In the genomic region with DNA sequence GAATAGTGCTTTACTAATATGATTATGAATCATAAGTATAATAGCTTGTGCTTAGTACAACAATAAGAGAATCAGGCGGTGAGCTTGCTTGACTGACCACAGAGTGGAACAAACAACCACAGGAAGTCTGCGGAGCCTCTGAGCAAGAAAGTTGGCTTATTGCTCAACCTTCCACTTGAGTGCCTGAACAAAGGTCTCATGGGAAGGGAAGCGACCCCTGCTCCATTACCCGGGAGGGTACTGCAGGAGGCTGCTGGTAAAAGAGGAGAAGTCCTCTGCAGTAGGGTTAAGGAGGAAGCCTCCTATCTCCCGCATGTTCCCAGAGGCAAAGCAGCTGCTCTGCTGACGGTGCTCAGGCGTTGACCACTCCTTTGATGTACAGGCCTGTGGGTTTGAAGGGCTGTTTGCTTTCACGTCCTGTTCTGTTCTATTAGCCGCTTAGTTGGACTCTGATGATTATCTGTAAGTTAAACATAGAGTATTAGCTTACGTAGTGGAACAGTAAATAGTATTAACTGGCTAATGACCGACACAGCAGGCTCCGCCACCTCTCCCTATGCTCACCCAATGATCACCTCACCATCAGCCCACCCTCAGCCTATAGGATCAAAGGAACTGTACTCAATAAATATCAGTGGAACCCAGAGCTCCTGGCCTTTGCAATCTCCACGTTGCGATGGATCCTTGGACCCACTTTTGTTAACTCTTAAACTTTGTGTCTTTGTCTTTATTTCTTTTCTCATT, we compare ENCODE assay signal across 9 cellular contexts. TPM values are rescaled to one million over a fixed set of nuclear protein-coding genes. Genes with fewer than 3 reads are reported as not detected.
DNase-seq lines count a peak whose midpoint lies in the region; ATAC-seq, FAIRE-seq and TF ChIP-seq lines count a peak whose summit lies in the region.
"Had no signal": no experiment of that assay in that cellular context is flagged by ENCODE, and none has a peak within 500 bp of the region (broad histone marks: within the 10 kb centered on the region; RNA-seq: fewer than 3 reads in every experiment).

No MANE protein-coding gene starts in this region.

- no peaks in the 10 kb centered on the region for H3K9me3 ChIP-seq in keratinocyte (ENCODE audit: control insufficient read depth, low read depth, low read length)
- H3K9me3 ChIP-seq in SJCRH30 (replicated peaks) = no peaks in the 10 kb centered on the region

- H3K79me2 ChIP-seq in keratinocyte (ENCODE audit: control insufficient read depth, insufficient read depth, low read length) = no peaks in the 10 kb centered on the region

- no peaks in the 10 kb centered on the region for H3K9me3 Mint-ChIP-seq in activated naive CD8-positive, alpha-beta T cell treated with anti-CD3 and anti-CD28 coated beads, Interleukin-2, amount 10 ng/mL, durations not matched to agents 7 days and 5 days

- H3K27ac ChIP-seq in keratinocyte (ENCODE audit: control insufficient read depth, insufficient read depth, low read length) (no peak overlapping the region), SJCRH30 (no peak overlapping the region)

- H3K4me1 Mint-ChIP-seq in activated naive CD8-positive, alpha-beta T cell treated with anti-CD3 and anti-CD28 coated beads, Interleukin-2, amount 10 ng/mL, durations not matched to agents 7 days and 5 days = peaks cover 22% of the 10 kb centered on the region

- DNase-seq in NCI-H1417 (lab: John Stamatoyannopoulos, UW) = peak in 2 of 3 experiments; percentile 27 to 66
- no peak for DNase-seq in NCI-H1417 treated with DMSO at 0.1 percent for 48 hours (lab: John Stamatoyannopoulos, UW)
- DNase-seq in KG1 (lab: John Stamatoyannopoulos, UW) = peak; percentile 25
- DNase-seq in activated naive CD8-positive, alpha-beta T cell treated with anti-CD3 and anti-CD28 coated beads, Interleukin-2, amount 10 ng/mL, durations not matched to agents 7 days and 5 days = peak; percentile 38
- peak; percentile 26 for DNase-seq in keratinocyte (ENCODE audit: low read depth, low spot score)
- peak; percentile 56 for DNase-seq in stimulated activated naive CD8-positive, alpha-beta T cell treated with anti-CD3 and anti-CD28 coated beads, Interleukin-15, Interleukin-2, amounts not matched to agents 100 U/mL and 50 U/mL, for 24 hours
- no peak for DNase-seq in epidermal melanocyte (ENCODE audit: insufficient read length, low spot score)
- DNase-seq in SJCRH30 = no peak

- no peaks in the 10 kb centered on the region for H4K20me1 ChIP-seq in keratinocyte (ENCODE audit: control insufficient read depth, extremely low read depth, insufficient read depth, low read length)

- dilution Hi-C loops in keratinocyte (cut with MboI; ENCODE audit: extremely low pct_ligation_motif_present, low sequenced_read_pairs) = no loop called here

- no peaks in the 10 kb centered on the region for H3K27me3 ChIP-seq in keratinocyte (ENCODE audit: control insufficient read depth, extremely low read depth, insufficient read depth, low read length)
- H3K27me3 ChIP-seq in SJCRH30 = peaks cover 9% of the 10 kb centered on the region; the same call in 1 of the 2 replicates

- POLR2A ChIA-PET in activated naive CD8-positive, alpha-beta T cell treated with anti-CD3 and anti-CD28 coated beads, Interleukin-2, amount 10 ng/mL, durations not matched to agents 7 days and 5 days (lab: Charles Lee) = no interaction called here

- peak; percentile 40 for ATAC-seq in activated naive CD8-positive, alpha-beta T cell treated with anti-CD3 and anti-CD28 coated beads, Interleukin-2, amount 10 ng/mL, durations not matched to agents 7 days and 5 days (ENCODE audit: low read depth)
- peak; percentile 75 for ATAC-seq in stimulated activated naive CD8-positive, alpha-beta T cell treated with anti-CD3 and anti-CD28 coated beads, Interleukin-15, Interleukin-2, amounts not matched to agents 100 U/mL and 50 U/mL, for 24 hours

- no peak overlapping the region for H3K27ac Mint-ChIP-seq in activated naive CD8-positive, alpha-beta T cell treated with anti-CD3 and anti-CD28 coated beads, Interleukin-2, amount 10 ng/mL, durations not matched to agents 7 days and 5 days

- H3K4me1 ChIP-seq in keratinocyte (ENCODE audit: control insufficient read depth, extremely low read depth, insufficient read depth, low read length) (peaks cover 20% of the 10 kb centered on the region), SJCRH30 (0 out of 2 replicates have a peak, but pooled peaks cover 9% of the 10 kb centered on the region)

- no peak for TF ChIP-seq CTCF in keratinocyte (optimal IDR thresholded peaks at IDR 0.05 in 1 of 3, IDR thresholded peaks at IDR 0.05 in 1 of 3, conservative IDR thresholded peaks at IDR 0.05 in 1 of 3; ENCODE audit: extremely low read depth in 1 of 3, insufficient read depth in 2 of 3, low read length in 3 of 3)

- peak overlapping the region; percentile 23 for H3K4me2 ChIP-seq in keratinocyte (ENCODE audit: control insufficient read depth, extremely low read depth, insufficient read depth, low read depth, low read length)

- peaks cover 42% of the 10 kb centered on the region for H3K27me3 Mint-ChIP-seq in activated naive CD8-positive, alpha-beta T cell treated with anti-CD3 and anti-CD28 coated beads, Interleukin-2, amount 10 ng/mL, durations not matched to agents 7 days and 5 days

- no peaks in the 10 kb centered on the region for H3K9me1 ChIP-seq in keratinocyte (ENCODE audit: control insufficient read depth, extremely low read depth, insufficient read depth, low read length)

- no peak overlapping the region for H2AFZ ChIP-seq in keratinocyte (ENCODE audit: control insufficient read depth, low read length)

- no peak overlapping the region for H3K4me3 Mint-ChIP-seq in activated naive CD8-positive, alpha-beta T cell treated with anti-CD3 and anti-CD28 coated beads, Interleukin-2, amount 10 ng/mL, durations not matched to agents 7 days and 5 days

- H3K36me3 ChIP-seq in keratinocyte (ENCODE audit: control insufficient read depth in 2 of 2, extremely low read depth in 1 of 2, insufficient read depth in 2 of 2, low read length in 2 of 2) (no peaks in the 10 kb centered on the region), SJCRH30 (no peaks in the 10 kb centered on the region)

- H3K4me3 ChIP-seq in keratinocyte (ENCODE audit: control insufficient read depth in 2 of 3, extremely low read depth in 1 of 3, insufficient read depth in 2 of 3, low read depth in 1 of 3, low read length in 3 of 3) = no peak overlapping the region
- no peak overlapping the region for H3K4me3 ChIP-seq in SJCRH30

- FAIRE-seq in keratinocyte (lab: Jason Lieb, UNC) = peak; percentile 46

- no peaks in the 10 kb centered on the region for H3K36me3 Mint-ChIP-seq in activated naive CD8-positive, alpha-beta T cell treated with anti-CD3 and anti-CD28 coated beads, Interleukin-2, amount 10 ng/mL, durations not matched to agents 7 days and 5 days

- H3K9ac ChIP-seq in keratinocyte (ENCODE audit: control insufficient read depth, extremely low read depth, insufficient read depth, low read length) = no peak overlapping the region

RNA-seq across cellular contexts. Expression of gene ALOX15B, which starts 17.5 kb away (rescaled TPM):
- not detected for total RNA-seq in activated naive CD8-positive, alpha-beta T cell treated with anti-CD3 and anti-CD28 coated beads, Interleukin-2, amount 10 ng/mL, durations not matched to agents 7 days and 5 days
- 29.7 to 56.5 TPM (median 31.9 TPM) in 3 replicates for polyA plus RNA-seq in keratinocyte
- polyA plus RNA-seq in keratinocyte (2011; ENCODE audit: low read depth) = 33.1 TPM
- polyA plus RNA-seq in keratinocyte (2011; cell fraction: cytosol; rRNA removed) = 33.5 and 59.6 TPM in 2 replicates
- polyA plus RNA-seq in keratinocyte (2011; cell fraction: nucleus; rRNA removed) = 58.5 and 90.2 TPM in 2 replicates
- 36.8 and 91.2 TPM in 2 replicates for polyA plus RNA-seq in keratinocyte (2012; ENCODE audit: low replicate concordance)
- polyA minus RNA-seq in keratinocyte = 29.3 to 58.7 TPM (median 57.8 TPM) in 3 replicates
- polyA minus RNA-seq in keratinocyte (2011; cell fraction: cytosol; rRNA and poly(A)+ RNA removed) = 41.8 TPM
- 34.5 and 48.1 TPM in 2 replicates for polyA minus RNA-seq in keratinocyte (2011; cell fraction: nucleus; rRNA and poly(A)+ RNA removed)
- total RNA-seq in SJCRH30 (2014; rRNA removed; shearing (Covaris generic)) = not detected in 2 replicates
- total RNA-seq: T-helper 1 cell treated with Interleukin-12 subunit alpha and Interleukin-12 subunit beta and Interleukin-4 antibody, amounts not matched to agents 30 ng/mL and 1 ng/mL, for 36 hours had no signal

RNA-seq across cellular contexts. Expression of gene ALOX12B, which starts 31.1 kb away (rescaled TPM):
- under 1 TPM; 0.65 to 0.97 TPM for total RNA-seq in activated naive CD8-positive, alpha-beta T cell treated with anti-CD3 and anti-CD28 coated beads, Interleukin-2, amount 10 ng/mL, durations not matched to agents 7 days and 5 days
- 0.43 to 0.75 TPM (median 0.47 TPM) in 3 replicates for polyA plus RNA-seq in keratinocyte
- polyA plus RNA-seq in keratinocyte (2011; ENCODE audit: low read depth) = 98.5 TPM
- polyA plus RNA-seq in keratinocyte (2011; cell fraction: cytosol; rRNA removed) = 0.41 and 0.44 TPM in 2 replicates
- polyA plus RNA-seq in keratinocyte (2011; cell fraction: nucleus; rRNA removed) = 1.9 and 2.0 TPM in 2 replicates
- 0.85 and 126 TPM in 2 replicates for polyA plus RNA-seq in keratinocyte (2012; ENCODE audit: low replicate concordance)
- polyA minus RNA-seq in keratinocyte = 0.20 to 2.1 TPM (median 1.4 TPM) in 3 replicates
- polyA minus RNA-seq in keratinocyte (2011; cell fraction: cytosol; rRNA and poly(A)+ RNA removed) = not detected
- polyA minus RNA-seq in keratinocyte (2011; cell fraction: nucleus; rRNA and poly(A)+ RNA removed) = 1.5 and 1.7 TPM in 2 replicates
- total RNA-seq in SJCRH30 (2014; rRNA removed; shearing (Covaris generic)) = not detected in 2 replicates
- total RNA-seq: T-helper 1 cell treated with Interleukin-12 subunit alpha and Interleukin-12 subunit beta and Interleukin-4 antibody, amounts not matched to agents 30 ng/mL and 1 ng/mL, for 36 hours had no signal

RNA-seq across cellular contexts. Expression of gene GUCY2D, which starts 54.0 kb away (rescaled TPM):
- total RNA-seq in activated naive CD8-positive, alpha-beta T cell treated with anti-CD3 and anti-CD28 coated beads, Interleukin-2, amount 10 ng/mL, durations not matched to agents 7 days and 5 days = not detected
- 0.25 to 0.42 TPM in 2 of 3 replicates, not detected in the other for polyA plus RNA-seq in keratinocyte
- polyA plus RNA-seq in keratinocyte (2011; ENCODE audit: low read depth) = not detected
- 0.01 TPM in 1 of 2 replicates, not detected in the other for polyA plus RNA-seq in keratinocyte (2011; cell fraction: cytosol; rRNA removed)
- not detected in 2 replicates for polyA plus RNA-seq in keratinocyte (2011; cell fraction: nucleus; rRNA removed)
- polyA plus RNA-seq in keratinocyte (2012; ENCODE audit: low replicate concordance) = 0.13 and 0.59 TPM in 2 replicates
- polyA minus RNA-seq in keratinocyte = not detected in 3 replicates
- not detected for polyA minus RNA-seq in keratinocyte (2011; cell fraction: cytosol; rRNA and poly(A)+ RNA removed)
- polyA minus RNA-seq in keratinocyte (2011; cell fraction: nucleus; rRNA and poly(A)+ RNA removed) = not detected in 2 replicates
- total RNA-seq in SJCRH30 (2014; rRNA removed; shearing (Covaris generic)) = not detected in 2 replicates
- total RNA-seq: T-helper 1 cell treated with Interleukin-12 subunit alpha and Interleukin-12 subunit beta and Interleukin-4 antibody, amounts not matched to agents 30 ng/mL and 1 ng/mL, for 36 hours had no signal

Comparison
In these comparisons a context has a peak if more than half of its experiments do, and no peak if none do; other contexts are left out.
1. DNase-seq: peak in NCI-H1417 (2 of 3), KG1 (single experiment), activated naive CD8-positive, alpha-beta T cell treated with anti-CD3 and anti-CD28 coated beads, Interleukin-2, amount 10 ng/mL, durations not matched to agents 7 days and 5 days (single experiment), keratinocyte (single experiment) and stimulated activated naive CD8-positive, alpha-beta T cell treated with anti-CD3 and anti-CD28 coated beads, Interleukin-15, Interleukin-2, amounts not matched to agents 100 U/mL and 50 U/mL, for 24 hours (single experiment); none in NCI-H1417 treated with DMSO at 0.1 percent for 48 hours (single experiment), epidermal melanocyte (single experiment) and SJCRH30 (0 of 2).